In genomic region chr20:44552950-44553908, GRCh38 we compare ENCODE assay signal across 9 cellular contexts. TPM values are rescaled to one million over a fixed set of nuclear protein-coding genes. Genes with fewer than 3 reads are reported as not detected.
DNase-seq lines count a peak whose midpoint lies in the region; ATAC-seq and TF ChIP-seq lines count a peak whose summit lies in the region.
"Had no signal": no experiment of that assay in that cellular context is flagged by ENCODE, and none has a peak within 500 bp of the region (broad histone marks: within the 10 kb centered on the region; RNA-seq: fewer than 3 reads in every experiment).

No MANE protein-coding gene starts in this region.

- no peaks in the 10 kb centered on the region for H4K20me1 ChIP-seq in mammary epithelial cell (ENCODE audit: insufficient read depth, low read length)

- POLR2A ChIA-PET in Caco-2 (lab: Charles Lee): interaction anchor here (0.7 kb wide), 1 partner anchor 47 kb away, joined by 3 read pairs; no protein-coding TSS in a partner anchor

- H3K27ac ChIP-seq in mammary epithelial cell (ENCODE audit: insufficient read depth, low read depth, low read length): no peak overlapping the region
- H3K27ac ChIP-seq: right lobe of liver had no signal

- peaks cover 40% of the 10 kb centered on the region for H3K4me1 Mint-ChIP-seq in Caco-2 (ENCODE audit: low read depth, unreplicated experiment)

- ATAC-seq in GM21526 (IDR thresholded peaks at IDR 0.05; ENCODE audit: low FRiP score, unreplicated experiment) (no peak), HG02885 (IDR thresholded peaks at IDR 0.05; ENCODE audit: poor library complexity, unreplicated experiment) (no peak), HG03196 (IDR thresholded peaks at IDR 0.05; ENCODE audit: unreplicated experiment) (no peak)

- BruUV-seq in Caco-2 (replicated peaks; lab: Mats Ljungman, UMichigan): no TSS peak
- BruUV-seq in mammary epithelial cell (replicated peaks; lab: Mats Ljungman, UMichigan): no TSS peak

- H3K4me2 ChIP-seq in mammary epithelial cell (ENCODE audit: insufficient read depth, low read depth, low read length): no peak overlapping the region

- H3K27me3 ChIP-seq in Caco-2 (replicated peaks; ENCODE audit: control insufficient read depth, insufficient read depth, low read length) (no peaks in the 10 kb centered on the region), mammary epithelial cell (ENCODE audit: insufficient read depth, low read length) (no peaks in the 10 kb centered on the region)
- H3K27me3 ChIP-seq: right lobe of liver had no signal

- H3K4me3 ChIP-seq in Caco-2 (ENCODE audit: low read depth, low read length) (no peak overlapping the region), mammary epithelial cell (replicated peaks in 1 of 3; ENCODE audit: insufficient read depth in 1 of 3, low read depth in 2 of 3, low read length in 3 of 3) (no peak overlapping the region)
- H3K4me3 ChIP-seq: right lobe of liver had no signal

- CTCF ChIA-PET in Caco-2 (lab: Charles Lee): interaction anchor here (0.6 to 2.3 kb wide), 3 partner anchors 16 to 861 kb away, joined by 3 to 7 read pairs (median 3); no protein-coding TSS in a partner anchor
- CTCF ChIA-PET in mammary epithelial cell (lab: Charles Lee; ENCODE audit: low non-redundant PET): no interaction called here

- DNase-seq in Caco-2 (no peak), NCI-H128 (lab: John Stamatoyannopoulos, UW; ENCODE audit: unreplicated experiment) (peak; percentile 51), mammary epithelial cell (peak; percentile 55), myocyte (ENCODE audit: low read depth) (peak; percentile 68), hippocampal formation (lab: John Stamatoyannopoulos, UW) (no peak)
- DNase-seq: right lobe of liver had no signal

- H3K36me3 ChIP-seq in Caco-2 (ENCODE audit: control insufficient read depth, insufficient read depth, low read length) (no peaks in the 10 kb centered on the region), mammary epithelial cell (ENCODE audit: insufficient read depth, low read length) (no peaks in the 10 kb centered on the region)
- H3K36me3 ChIP-seq: right lobe of liver had no signal

- H3K27ac Mint-ChIP-seq in Caco-2 (ENCODE audit: unreplicated experiment): peak overlapping the region; percentile 25

- WGBS in mammary epithelial cell (ENCODE audit: low coverage, missing lambda C conversion rate): 63% methylated on average over 6 of the region's 6 CpGs

- H2AFZ ChIP-seq in mammary epithelial cell (ENCODE audit: low read depth, low read length): no peak overlapping the region

- H3K9me3 ChIP-seq in Caco-2: no peaks in the 10 kb centered on the region; the same call in 1 of the 2 replicates
- no peaks in the 10 kb centered on the region for H3K9me3 ChIP-seq in mammary epithelial cell (replicated peaks; ENCODE audit: insufficient read depth, low read length)
- H3K9me3 ChIP-seq: right lobe of liver had no signal

- H3K4me3 Mint-ChIP-seq in Caco-2 (ENCODE audit: unreplicated experiment): no peak overlapping the region

- H3K27me3 Mint-ChIP-seq in Caco-2 (ENCODE audit: insufficient read depth, unreplicated experiment): no peaks in the 10 kb centered on the region

- no peaks in the 10 kb centered on the region for H3K36me3 Mint-ChIP-seq in Caco-2 (ENCODE audit: insufficient read depth, unreplicated experiment)

- H3K4me1 ChIP-seq in Caco-2 (peaks cover 57% of the 10 kb centered on the region), mammary epithelial cell (ENCODE audit: insufficient read depth, low read length) (peaks cover 9% of the 10 kb centered on the region)
- H3K4me1 ChIP-seq: right lobe of liver had no signal

- TF ChIP-seq CTCF in Caco-2 (IDR thresholded peaks at IDR 0.05; ENCODE audit: insufficient read depth in 1 of 2, low read depth in 1 of 2, low read length in 1 of 2, severe bottlenecking in 1 of 2, unreplicated experiment in 1 of 2) (no peak), mammary epithelial cell (conservative IDR thresholded peaks at IDR 0.05 in 1 of 2, IDR thresholded peaks at IDR 0.05 in 1 of 2; ENCODE audit: extremely low read depth in 1 of 2, insufficient read depth in 1 of 2, low read depth in 1 of 2, low read length in 2 of 2) (no peak)

- in situ Hi-C loops in mammary epithelial cell (cut with MboI; ENCODE audit: low sequenced_read_pairs in 2 of 2): no loop called here

- H3K9me3 Mint-ChIP-seq in Caco-2 (ENCODE audit: unreplicated experiment): no peaks in the 10 kb centered on the region

- dilution Hi-C loops in mammary epithelial cell (cut with HindIII; ENCODE audit: low sequenced_read_pairs): no loop called here

- no peaks in the 10 kb centered on the region for H3K79me2 ChIP-seq in mammary epithelial cell (ENCODE audit: insufficient read depth, low read length)

- intact Hi-C loops in Caco-2 (cut with micrococcal nuclease; ENCODE audit: unreplicated experiment) (no loop called here), mammary epithelial cell (cut with micrococcal nuclease) (loop anchor here (2.0 kb wide), 1 partner anchor 20 kb away; no protein-coding TSS in a partner anchor)

- H3K9ac ChIP-seq in mammary epithelial cell (ENCODE audit: insufficient read depth, low read length): no peak overlapping the region

RNA-seq across cellular contexts. Expression of gene PKIG, which starts 29.1 kb away (rescaled TPM):
- total RNA-seq in Caco-2 (2022) (25.9 and 29.5 TPM in 2 replicates), mammary epithelial cell (10 to 100 TPM; 13.7 to 15.2 TPM), myocyte (46.8 and 51.9 TPM in 2 replicates)
- 9.7 TPM for polyA plus RNA-seq in mammary epithelial cell
- 10.6 TPM for polyA minus RNA-seq in mammary epithelial cell
- 32.7 TPM for polyA plus RNA-seq in myocyte (2012)

RNA-seq across cellular contexts. Expression of gene SERINC3, which starts 31.4 kb away (rescaled TPM):
- 179 and 185 TPM in 2 replicates for total RNA-seq in Caco-2 (2022)
- 100 to 1,000 TPM; 101 to 153 TPM for total RNA-seq in mammary epithelial cell
- 169 TPM for polyA plus RNA-seq in mammary epithelial cell
- polyA minus RNA-seq in mammary epithelial cell: 194 TPM
- 82.7 and 96.2 TPM in 2 replicates for total RNA-seq in myocyte
- polyA plus RNA-seq in myocyte (2012): 126 TPM

Comparison
In these comparisons a context has a peak if more than half of its experiments do, and no peak if none do; other contexts are left out.
1. DNase-seq: peak in NCI-H128 (single experiment), mammary epithelial cell (single experiment) and myocyte (single experiment); none in Caco-2 (0 of 2) and hippocampal formation (0 of 2).